1 cellular context compared by ENCODE assay signal in the genomic region with DNA sequence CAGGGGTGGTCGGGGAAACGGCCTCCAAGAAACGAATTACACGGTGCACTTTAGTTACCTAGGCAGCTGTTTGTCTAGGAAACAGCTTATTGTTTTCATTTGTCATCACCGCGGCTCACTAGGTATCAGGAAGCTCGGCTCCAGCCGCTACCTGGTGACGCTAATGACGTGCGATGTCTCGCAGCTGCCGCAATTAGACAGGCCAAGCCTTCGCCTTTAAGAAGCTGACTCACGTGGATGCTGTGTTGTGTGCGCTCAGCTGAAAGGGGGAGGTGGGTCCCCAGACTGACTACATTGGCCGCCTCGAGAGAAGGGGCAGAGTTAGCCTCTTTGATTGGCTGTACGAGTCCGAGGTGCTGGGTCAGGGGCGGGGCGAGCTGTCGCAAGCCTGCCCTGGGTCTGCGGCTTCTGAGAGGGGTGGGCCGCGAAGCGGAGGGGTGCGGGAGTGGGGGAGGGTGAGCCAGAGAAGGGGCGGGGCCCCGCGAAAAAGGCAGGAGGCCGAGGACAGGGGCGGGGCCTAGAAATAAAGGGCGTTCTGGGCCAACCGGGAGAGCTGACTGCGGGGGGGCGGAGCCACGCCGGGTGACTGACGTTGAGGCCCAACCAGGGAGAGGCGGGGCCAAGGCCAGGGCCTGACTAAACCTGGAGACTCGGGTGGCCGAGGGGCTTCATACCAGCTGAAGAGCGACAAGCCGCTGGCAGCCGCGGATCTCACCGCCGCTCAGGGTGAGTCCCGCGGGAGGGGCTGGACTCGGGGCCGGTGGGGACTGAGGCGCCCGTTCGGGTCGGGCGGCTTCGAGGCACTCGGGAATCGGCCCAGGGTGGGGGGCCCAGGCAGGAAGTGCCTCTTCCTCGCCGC.
TF ChIP-seq lines count a peak whose summit lies in the region.

A gene (plus strand): TSS at position 671 of the 859 bp plus-strand sequence. CDS start 9,645 bp downstream, outside the sequence.

TF ChIP-seq in HepG2, 621 proteins besides CTCF, POLR2A, EP300 and RAD21 (continued from another document and continues in another):
- TF ChIP-seq, protein P1, sequence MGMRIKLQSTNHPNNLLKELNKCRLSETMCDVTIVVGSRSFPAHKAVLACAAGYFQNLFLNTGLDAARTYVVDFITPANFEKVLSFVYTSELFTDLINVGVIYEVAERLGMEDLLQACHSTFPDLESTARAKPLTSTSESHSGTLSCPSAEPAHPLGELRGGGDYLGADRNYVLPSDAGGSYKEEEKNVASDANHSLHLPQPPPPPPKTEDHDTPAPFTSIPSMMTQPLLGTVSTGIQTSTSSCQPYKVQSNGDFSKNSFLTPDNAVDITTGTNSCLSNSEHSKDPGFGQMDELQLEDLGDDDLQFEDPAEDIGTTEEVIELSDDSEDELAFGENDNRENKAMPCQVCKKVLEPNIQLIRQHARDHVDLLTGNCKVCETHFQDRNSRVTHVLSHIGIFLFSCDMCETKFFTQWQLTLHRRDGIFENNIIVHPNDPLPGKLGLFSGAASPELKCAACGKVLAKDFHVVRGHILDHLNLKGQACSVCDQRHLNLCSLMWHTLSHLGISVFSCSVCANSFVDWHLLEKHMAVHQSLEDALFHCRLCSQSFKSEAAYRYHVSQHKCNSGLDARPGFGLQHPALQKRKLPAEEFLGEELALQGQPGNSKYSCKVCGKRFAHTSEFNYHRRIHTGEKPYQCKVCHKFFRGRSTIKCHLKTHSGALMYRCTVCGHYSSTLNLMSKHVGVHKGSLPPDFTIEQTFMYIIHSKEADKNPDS (CRISPR knock-in tag; IDR thresholded peaks at IDR 0.05) = no peak
- TF ChIP-seq RELA (CRISPR knock-in tag; IDR thresholded peaks at IDR 0.05) (no peak), HOXA3 (CRISPR knock-in tag; IDR thresholded peaks at IDR 0.05) (peak; percentile 72; the same call in 1 of the 2 replicates), NFATC3 (CRISPR knock-in tag; IDR thresholded peaks at IDR 0.05) (no peak), ZMYM4 (CRISPR knock-in tag; IDR thresholded peaks at IDR 0.05) (peak; percentile 95), NFYC (CRISPR knock-in tag; IDR thresholded peaks at IDR 0.05) (peak; percentile 93), SIX4 (CRISPR knock-in tag; IDR thresholded peaks at IDR 0.05) (peak; percentile 17; the same call in 1 of the 2 replicates), GABPA (IDR thresholded peaks at IDR 0.05; ENCODE audit: low read depth, low read length) (no peak), GABPA (CRISPR knock-in tag; IDR thresholded peaks at IDR 0.05; ENCODE audit: low read depth) (no peak), SIN3B (IDR thresholded peaks at IDR 0.05; ENCODE audit: low read length) (peak; percentile 16; the same call in 1 of the 2 replicates), CENPX (CRISPR knock-in tag; IDR thresholded peaks at IDR 0.05) (no peak), RFX5 (IDR thresholded peaks at IDR 0.05; ENCODE audit: low read depth, low read length) (peak; percentile 52; the same call in 1 of the 2 replicates), MEIS2 (CRISPR knock-in tag; IDR thresholded peaks at IDR 0.05) (peak; percentile 20; the same call in 1 of the 2 replicates), KAT8 (CRISPR knock-in tag; IDR thresholded peaks at IDR 0.05) (peak; percentile 65), ZNF660 (CRISPR knock-in tag; IDR thresholded peaks at IDR 0.05; ENCODE audit: borderline replicate concordance, low read depth) (no peak), RFXAP (CRISPR knock-in tag; IDR thresholded peaks at IDR 0.05; ENCODE audit: borderline replicate concordance) (peak; percentile 75; the same call in 1 of the 2 replicates), NPAS2 (CRISPR knock-in tag; IDR thresholded peaks at IDR 0.05; ENCODE audit: borderline replicate concordance) (no peak), MIER3 (CRISPR knock-in tag; IDR thresholded peaks at IDR 0.05; ENCODE audit: borderline replicate concordance) (peak; percentile 68; the same call in 1 of the 2 replicates), ZNF720 (CRISPR knock-in tag; IDR thresholded peaks at IDR 0.05) (no peak), BCL6 (CRISPR knock-in tag; IDR thresholded peaks at IDR 0.05) (peak; percentile 7; the same call in 1 of the 2 replicates), SMARCC2 (IDR thresholded peaks at IDR 0.05) (no peak), ZNF143 (CRISPR knock-in tag; IDR thresholded peaks at IDR 0.05) (no peak), ZNF556 (CRISPR knock-in tag; IDR thresholded peaks at IDR 0.05; ENCODE audit: borderline replicate concordance) (peak; percentile 4; the same call in 1 of the 2 replicates), SOX5 (CRISPR knock-in tag; IDR thresholded peaks at IDR 0.05; ENCODE audit: borderline replicate concordance) (peak; percentile 48; the same call in 1 of the 2 replicates), TBP (CRISPR knock-in tag; IDR thresholded peaks at IDR 0.05) (no peak), TBX2 (CRISPR knock-in tag; IDR thresholded peaks at IDR 0.05; ENCODE audit: borderline replicate concordance) (peak; percentile 93), FOXK1 (CRISPR knock-in tag; IDR thresholded peaks at IDR 0.05; ENCODE audit: borderline replicate concordance, low read depth) (peak; percentile 99), ZNF256 (CRISPR knock-in tag; conservative IDR thresholded peaks at IDR 0.05) (no peak), TOPORS (CRISPR knock-in tag; IDR thresholded peaks at IDR 0.05) (peak; percentile 51), NFE2 (CRISPR knock-in tag; IDR thresholded peaks at IDR 0.05) (0 out of 2 replicates have a peak, but pooled peaks have one; percentile 53), THAP11 (CRISPR knock-in tag; IDR thresholded peaks at IDR 0.05) (peak; percentile 79), SUZ12 (IDR thresholded peaks at IDR 0.05; ENCODE audit: low read depth, low read length) (no peak), DNMT1 (CRISPR knock-in tag; IDR thresholded peaks at IDR 0.05) (no peak), ZNF382 (CRISPR knock-in tag; IDR thresholded peaks at IDR 0.05; ENCODE audit: borderline replicate concordance) (no peak)
- TF ChIP-seq, protein P2, sequence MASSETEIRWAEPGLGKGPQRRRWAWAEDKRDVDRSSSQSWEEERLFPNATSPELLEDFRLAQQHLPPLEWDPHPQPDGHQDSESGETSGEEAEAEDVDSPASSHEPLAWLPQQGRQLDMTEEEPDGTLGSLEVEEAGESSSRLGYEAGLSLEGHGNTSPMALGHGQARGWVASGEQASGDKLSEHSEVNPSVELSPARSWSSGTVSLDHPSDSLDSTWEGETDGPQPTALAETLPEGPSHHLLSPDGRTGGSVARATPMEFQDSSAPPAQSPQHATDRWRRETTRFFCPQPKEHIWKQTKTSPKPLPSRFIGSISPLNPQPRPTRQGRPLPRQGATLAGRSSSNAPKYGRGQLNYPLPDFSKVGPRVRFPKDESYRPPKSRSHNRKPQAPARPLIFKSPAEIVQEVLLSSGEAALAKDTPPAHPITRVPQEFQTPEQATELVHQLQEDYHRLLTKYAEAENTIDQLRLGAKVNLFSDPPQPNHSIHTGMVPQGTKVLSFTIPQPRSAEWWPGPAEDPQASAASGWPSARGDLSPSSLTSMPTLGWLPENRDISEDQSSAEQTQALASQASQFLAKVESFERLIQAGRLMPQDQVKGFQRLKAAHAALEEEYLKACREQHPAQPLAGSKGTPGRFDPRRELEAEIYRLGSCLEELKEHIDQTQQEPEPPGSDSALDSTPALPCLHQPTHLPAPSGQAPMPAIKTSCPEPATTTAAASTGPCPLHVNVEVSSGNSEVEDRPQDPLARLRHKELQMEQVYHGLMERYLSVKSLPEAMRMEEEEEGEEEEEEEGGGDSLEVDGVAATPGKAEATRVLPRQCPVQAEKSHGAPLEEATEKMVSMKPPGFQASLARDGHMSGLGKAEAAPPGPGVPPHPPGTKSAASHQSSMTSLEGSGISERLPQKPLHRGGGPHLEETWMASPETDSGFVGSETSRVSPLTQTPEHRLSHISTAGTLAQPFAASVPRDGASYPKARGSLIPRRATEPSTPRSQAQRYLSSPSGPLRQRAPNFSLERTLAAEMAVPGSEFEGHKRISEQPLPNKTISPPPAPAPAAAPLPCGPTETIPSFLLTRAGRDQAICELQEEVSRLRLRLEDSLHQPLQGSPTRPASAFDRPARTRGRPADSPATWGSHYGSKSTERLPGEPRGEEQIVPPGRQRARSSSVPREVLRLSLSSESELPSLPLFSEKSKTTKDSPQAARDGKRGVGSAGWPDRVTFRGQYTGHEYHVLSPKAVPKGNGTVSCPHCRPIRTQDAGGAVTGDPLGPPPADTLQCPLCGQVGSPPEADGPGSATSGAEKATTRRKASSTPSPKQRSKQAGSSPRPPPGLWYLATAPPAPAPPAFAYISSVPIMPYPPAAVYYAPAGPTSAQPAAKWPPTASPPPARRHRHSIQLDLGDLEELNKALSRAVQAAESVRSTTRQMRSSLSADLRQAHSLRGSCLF (CRISPR knock-in tag; IDR thresholded peaks at IDR 0.05; ENCODE audit: borderline replicate concordance) = no peak
- TF ChIP-seq, protein P3, sequence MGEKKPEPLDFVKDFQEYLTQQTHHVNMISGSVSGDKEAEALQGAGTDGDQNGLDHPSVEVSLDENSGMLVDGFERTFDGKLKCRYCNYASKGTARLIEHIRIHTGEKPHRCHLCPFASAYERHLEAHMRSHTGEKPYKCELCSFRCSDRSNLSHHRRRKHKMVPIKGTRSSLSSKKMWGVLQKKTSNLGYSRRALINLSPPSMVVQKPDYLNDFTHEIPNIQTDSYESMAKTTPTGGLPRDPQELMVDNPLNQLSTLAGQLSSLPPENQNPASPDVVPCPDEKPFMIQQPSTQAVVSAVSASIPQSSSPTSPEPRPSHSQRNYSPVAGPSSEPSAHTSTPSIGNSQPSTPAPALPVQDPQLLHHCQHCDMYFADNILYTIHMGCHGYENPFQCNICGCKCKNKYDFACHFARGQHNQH (CRISPR knock-in tag; IDR thresholded peaks at IDR 0.05) = peak; percentile 76
- TF ChIP-seq, protein P4, sequence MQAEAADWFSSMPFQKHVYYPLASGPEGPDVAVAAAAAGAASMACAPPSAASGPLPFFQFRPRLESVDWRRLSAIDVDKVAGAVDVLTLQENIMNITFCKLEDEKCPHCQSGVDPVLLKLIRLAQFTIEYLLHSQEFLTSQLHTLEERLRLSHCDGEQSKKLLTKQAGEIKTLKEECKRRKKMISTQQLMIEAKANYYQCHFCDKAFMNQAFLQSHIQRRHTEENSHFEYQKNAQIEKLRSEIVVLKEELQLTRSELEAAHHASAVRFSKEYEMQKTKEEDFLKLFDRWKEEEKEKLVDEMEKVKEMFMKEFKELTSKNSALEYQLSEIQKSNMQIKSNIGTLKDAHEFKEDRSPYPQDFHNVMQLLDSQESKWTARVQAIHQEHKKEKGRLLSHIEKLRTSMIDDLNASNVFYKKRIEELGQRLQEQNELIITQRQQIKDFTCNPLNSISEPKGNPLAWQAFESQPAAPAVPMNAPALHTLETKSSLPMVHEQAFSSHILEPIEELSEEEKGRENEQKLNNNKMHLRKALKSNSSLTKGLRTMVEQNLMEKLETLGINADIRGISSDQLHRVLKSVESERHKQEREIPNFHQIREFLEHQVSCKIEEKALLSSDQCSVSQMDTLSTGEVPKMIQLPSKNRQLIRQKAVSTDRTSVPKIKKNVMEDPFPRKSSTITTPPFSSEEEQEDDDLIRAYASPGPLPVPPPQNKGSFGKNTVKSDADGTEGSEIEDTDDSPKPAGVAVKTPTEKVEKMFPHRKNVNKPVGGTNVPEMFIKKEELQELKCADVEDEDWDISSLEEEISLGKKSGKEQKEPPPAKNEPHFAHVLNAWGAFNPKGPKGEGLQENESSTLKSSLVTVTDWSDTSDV (CRISPR knock-in tag; IDR thresholded peaks at IDR 0.05) = no peak
- TF ChIP-seq, protein P5, sequence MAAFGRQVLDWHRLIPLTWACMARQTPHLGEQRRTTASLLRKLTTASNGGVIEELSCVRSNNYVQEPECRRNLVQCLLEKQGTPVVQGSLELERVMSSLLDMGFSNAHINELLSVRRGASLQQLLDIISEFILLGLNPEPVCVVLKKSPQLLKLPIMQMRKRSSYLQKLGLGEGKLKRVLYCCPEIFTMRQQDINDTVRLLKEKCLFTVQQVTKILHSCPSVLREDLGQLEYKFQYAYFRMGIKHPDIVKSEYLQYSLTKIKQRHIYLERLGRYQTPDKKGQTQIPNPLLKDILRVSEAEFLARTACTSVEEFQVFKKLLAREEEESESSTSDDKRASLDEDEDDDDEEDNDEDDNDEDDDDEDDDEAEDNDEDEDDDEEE (CRISPR knock-in tag; IDR thresholded peaks at IDR 0.05) = no peak
- TF ChIP-seq, protein P6, sequence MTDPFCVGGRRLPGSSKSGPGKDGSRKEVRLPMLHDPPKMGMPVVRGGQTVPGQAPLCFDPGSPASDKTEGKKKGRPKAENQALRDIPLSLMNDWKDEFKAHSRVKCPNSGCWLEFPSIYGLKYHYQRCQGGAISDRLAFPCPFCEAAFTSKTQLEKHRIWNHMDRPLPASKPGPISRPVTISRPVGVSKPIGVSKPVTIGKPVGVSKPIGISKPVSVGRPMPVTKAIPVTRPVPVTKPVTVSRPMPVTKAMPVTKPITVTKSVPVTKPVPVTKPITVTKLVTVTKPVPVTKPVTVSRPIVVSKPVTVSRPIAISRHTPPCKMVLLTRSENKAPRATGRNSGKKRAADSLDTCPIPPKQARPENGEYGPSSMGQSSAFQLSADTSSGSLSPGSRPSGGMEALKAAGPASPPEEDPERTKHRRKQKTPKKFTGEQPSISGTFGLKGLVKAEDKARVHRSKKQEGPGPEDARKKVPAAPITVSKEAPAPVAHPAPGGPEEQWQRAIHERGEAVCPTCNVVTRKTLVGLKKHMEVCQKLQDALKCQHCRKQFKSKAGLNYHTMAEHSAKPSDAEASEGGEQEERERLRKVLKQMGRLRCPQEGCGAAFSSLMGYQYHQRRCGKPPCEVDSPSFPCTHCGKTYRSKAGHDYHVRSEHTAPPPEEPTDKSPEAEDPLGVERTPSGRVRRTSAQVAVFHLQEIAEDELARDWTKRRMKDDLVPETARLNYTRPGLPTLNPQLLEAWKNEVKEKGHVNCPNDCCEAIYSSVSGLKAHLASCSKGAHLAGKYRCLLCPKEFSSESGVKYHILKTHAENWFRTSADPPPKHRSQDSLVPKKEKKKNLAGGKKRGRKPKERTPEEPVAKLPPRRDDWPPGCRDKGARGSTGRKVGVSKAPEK (CRISPR knock-in tag; IDR thresholded peaks at IDR 0.05; ENCODE audit: borderline replicate concordance) = no peak
- TF ChIP-seq, protein P7, sequence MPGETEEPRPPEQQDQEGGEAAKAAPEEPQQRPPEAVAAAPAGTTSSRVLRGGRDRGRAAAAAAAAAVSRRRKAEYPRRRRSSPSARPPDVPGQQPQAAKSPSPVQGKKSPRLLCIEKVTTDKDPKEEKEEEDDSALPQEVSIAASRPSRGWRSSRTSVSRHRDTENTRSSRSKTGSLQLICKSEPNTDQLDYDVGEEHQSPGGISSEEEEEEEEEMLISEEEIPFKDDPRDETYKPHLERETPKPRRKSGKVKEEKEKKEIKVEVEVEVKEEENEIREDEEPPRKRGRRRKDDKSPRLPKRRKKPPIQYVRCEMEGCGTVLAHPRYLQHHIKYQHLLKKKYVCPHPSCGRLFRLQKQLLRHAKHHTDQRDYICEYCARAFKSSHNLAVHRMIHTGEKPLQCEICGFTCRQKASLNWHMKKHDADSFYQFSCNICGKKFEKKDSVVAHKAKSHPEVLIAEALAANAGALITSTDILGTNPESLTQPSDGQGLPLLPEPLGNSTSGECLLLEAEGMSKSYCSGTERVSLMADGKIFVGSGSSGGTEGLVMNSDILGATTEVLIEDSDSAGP (CRISPR knock-in tag; IDR thresholded peaks at IDR 0.05; ENCODE audit: borderline replicate concordance) = peak; percentile 100
- TF ChIP-seq, protein P8, sequence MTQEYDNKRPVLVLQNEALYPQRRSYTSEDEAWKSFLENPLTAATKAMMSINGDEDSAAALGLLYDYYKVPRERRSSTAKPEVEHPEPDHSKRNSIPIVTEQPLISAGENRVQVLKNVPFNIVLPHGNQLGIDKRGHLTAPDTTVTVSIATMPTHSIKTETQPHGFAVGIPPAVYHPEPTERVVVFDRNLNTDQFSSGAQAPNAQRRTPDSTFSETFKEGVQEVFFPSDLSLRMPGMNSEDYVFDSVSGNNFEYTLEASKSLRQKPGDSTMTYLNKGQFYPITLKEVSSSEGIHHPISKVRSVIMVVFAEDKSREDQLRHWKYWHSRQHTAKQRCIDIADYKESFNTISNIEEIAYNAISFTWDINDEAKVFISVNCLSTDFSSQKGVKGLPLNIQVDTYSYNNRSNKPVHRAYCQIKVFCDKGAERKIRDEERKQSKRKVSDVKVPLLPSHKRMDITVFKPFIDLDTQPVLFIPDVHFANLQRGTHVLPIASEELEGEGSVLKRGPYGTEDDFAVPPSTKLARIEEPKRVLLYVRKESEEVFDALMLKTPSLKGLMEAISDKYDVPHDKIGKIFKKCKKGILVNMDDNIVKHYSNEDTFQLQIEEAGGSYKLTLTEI (CRISPR knock-in tag; conservative IDR thresholded peaks at IDR 0.05) = no peak
